8 cellular contexts compared by ENCODE assay signal in the genomic region with DNA sequence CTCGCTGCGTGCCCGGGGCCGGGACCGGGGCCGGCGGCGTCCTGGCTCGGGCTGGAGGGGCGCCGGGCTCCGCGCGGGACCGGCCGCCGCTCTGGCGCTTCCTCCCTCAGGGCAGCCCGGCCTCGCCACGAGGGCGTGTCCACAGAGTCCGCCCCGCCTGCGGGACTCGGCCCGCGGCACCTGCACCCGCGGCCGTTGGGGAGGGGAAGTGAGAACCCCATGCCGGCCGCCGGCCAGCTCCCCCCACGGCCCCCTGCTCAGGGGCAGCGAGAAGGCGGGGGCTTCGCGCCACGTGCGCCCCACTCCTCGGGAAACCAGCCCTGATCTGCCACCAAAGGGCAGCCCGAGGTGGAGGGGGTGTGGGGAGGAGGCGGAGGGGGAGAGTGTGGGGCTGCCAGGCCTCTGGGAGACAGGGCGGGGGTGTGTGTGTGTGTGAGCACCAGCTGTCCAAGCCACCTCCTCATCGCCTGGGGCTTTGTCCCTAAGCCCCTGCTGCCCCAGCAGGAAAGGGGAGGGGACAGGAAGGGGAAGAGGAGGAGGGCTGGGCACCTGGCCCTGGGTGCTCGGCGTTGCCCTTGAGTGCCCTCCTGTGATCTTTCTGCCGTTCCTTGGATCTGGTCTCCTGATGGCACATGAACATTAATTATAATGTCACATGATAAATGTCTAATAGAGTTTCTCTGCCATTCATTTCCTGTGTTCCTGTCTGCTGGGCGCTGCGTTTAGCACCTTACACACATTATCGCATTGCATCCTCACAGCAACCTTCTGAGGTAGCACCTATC. TPM values are rescaled to one million over a fixed set of nuclear protein-coding genes. Genes with fewer than 3 reads are reported as not detected.
DNase-seq lines count a peak whose midpoint lies in the region; ATAC-seq, FAIRE-seq and TF ChIP-seq lines count a peak whose summit lies in the region.

A gene with protein sequence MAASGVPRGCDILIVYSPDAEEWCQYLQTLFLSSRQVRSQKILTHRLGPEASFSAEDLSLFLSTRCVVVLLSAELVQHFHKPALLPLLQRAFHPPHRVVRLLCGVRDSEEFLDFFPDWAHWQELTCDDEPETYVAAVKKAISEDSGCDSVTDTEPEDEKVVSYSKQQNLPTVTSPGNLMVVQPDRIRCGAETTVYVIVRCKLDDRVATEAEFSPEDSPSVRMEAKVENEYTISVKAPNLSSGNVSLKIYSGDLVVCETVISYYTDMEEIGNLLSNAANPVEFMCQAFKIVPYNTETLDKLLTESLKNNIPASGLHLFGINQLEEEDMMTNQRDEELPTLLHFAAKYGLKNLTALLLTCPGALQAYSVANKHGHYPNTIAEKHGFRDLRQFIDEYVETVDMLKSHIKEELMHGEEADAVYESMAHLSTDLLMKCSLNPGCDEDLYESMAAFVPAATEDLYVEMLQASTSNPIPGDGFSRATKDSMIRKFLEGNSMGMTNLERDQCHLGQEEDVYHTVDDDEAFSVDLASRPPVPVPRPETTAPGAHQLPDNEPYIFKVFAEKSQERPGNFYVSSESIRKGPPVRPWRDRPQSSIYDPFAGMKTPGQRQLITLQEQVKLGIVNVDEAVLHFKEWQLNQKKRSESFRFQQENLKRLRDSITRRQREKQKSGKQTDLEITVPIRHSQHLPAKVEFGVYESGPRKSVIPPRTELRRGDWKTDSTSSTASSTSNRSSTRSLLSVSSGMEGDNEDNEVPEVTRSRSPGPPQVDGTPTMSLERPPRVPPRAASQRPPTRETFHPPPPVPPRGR (minus strand): TSS at position 93 of the 785 bp plus-strand sequence. CDS start 120 bp downstream, outside the sequence.

- no peak for FAIRE-seq in astrocyte (lab: Jason Lieb, UNC)
- FAIRE-seq in keratinocyte (lab: Jason Lieb, UNC) = peak; percentile 9

- CTCF ChIA-PET in SK-N-SH (lab: Yijun Ruan, JAX) = interaction anchor here (0.9 kb wide), 1 partner anchor 49 kb away, joined by 3 read pairs; no protein-coding TSS in a partner anchor

- H3K27me3 Mint-ChIP-seq in astrocyte (ENCODE audit: low read depth, unreplicated experiment) = peaks cover 45% of the 10 kb centered on the region

- no peak for TF ChIP-seq RAD21 in SK-N-SH (IDR thresholded peaks at IDR 0.05; ENCODE audit: low read length)

- peak within 1 kb of the TSS; percentile 91 for H3K4me3 Mint-ChIP-seq in astrocyte (ENCODE audit: unreplicated experiment)

- H2AFZ ChIP-seq in Karpas-422 (ENCODE audit: low read length) (no peak within 1 kb of the TSS), SK-N-SH (ENCODE audit: low read depth) (0 out of 2 replicates have a peak within 1 kb of the TSS, but pooled peaks have one; percentile 51), astrocyte (ENCODE audit: low read depth, low read length) (peak within 1 kb of the TSS; percentile 88), keratinocyte (ENCODE audit: control insufficient read depth, low read length) (no peak within 1 kb of the TSS)

- TF ChIP-seq EP300 in SK-N-SH (IDR thresholded peaks at IDR 0.05; ENCODE audit: borderline replicate concordance in 1 of 2, low read depth in 1 of 2, low read length in 1 of 2) = no peak; a peak in 1 of 4 replicates

- H4K20me1 ChIP-seq in Karpas-422 (ENCODE audit: insufficient read depth, low read depth, low read length) = peaks cover 11% of the 10 kb centered on the region; the same call in 1 of the 2 replicates
- no peaks in the 10 kb centered on the region for H4K20me1 ChIP-seq in SK-N-SH (ENCODE audit: insufficient read depth)
- no peaks in the 10 kb centered on the region for H4K20me1 ChIP-seq in astrocyte (ENCODE audit: insufficient read depth, low read length)
- no peaks in the 10 kb centered on the region for H4K20me1 ChIP-seq in keratinocyte (ENCODE audit: control insufficient read depth, extremely low read depth, insufficient read depth, low read length)

- H3K9me2 ChIP-seq in Karpas-422 (replicated peaks; ENCODE audit: insufficient read depth, low read length) (no peaks in the 10 kb centered on the region), SK-N-SH (no peaks in the 10 kb centered on the region)

- no peaks in the 10 kb centered on the region for H3K4me1 Mint-ChIP-seq in astrocyte (ENCODE audit: low read depth, unreplicated experiment)

- no peak for TF ChIP-seq CTCF in SK-N-SH (IDR thresholded peaks at IDR 0.05)
- TF ChIP-seq CTCF in astrocyte (IDR thresholded peaks at IDR 0.05; ENCODE audit: insufficient read depth, low read depth, low read length) = no peak
- no peak for TF ChIP-seq CTCF in keratinocyte (optimal IDR thresholded peaks at IDR 0.05 in 1 of 3, IDR thresholded peaks at IDR 0.05 in 1 of 3, conservative IDR thresholded peaks at IDR 0.05 in 1 of 3; ENCODE audit: extremely low read depth in 1 of 3, insufficient read depth in 2 of 3, low read length in 3 of 3)

- 40% methylated on average over 6 of the region's 52 CpGs for WGBS in SK-N-SH (ENCODE audit: low lambda C conversion rate)

- H3K4me2 ChIP-seq in Karpas-422 (ENCODE audit: low read depth, low read length, poor library complexity, severe bottlenecking) (peak within 1 kb of the TSS; percentile 82), SK-N-SH (peak within 1 kb of the TSS; percentile 88), astrocyte (ENCODE audit: low read length) (peak within 1 kb of the TSS; percentile 90), keratinocyte (ENCODE audit: control insufficient read depth, extremely low read depth, insufficient read depth, low read depth, low read length) (peak within 1 kb of the TSS; percentile 29)

- dilution Hi-C loops in keratinocyte (cut with MboI; ENCODE audit: extremely low pct_ligation_motif_present, low sequenced_read_pairs) = no loop called here

- H3K27me3 ChIP-seq in Karpas-422 (ENCODE audit: low read length) = no peaks in the 10 kb centered on the region
- H3K27me3 ChIP-seq in SK-N-SH (ENCODE audit: insufficient read depth) = peaks cover 18% of the 10 kb centered on the region
- peaks cover 18% of the 10 kb centered on the region for H3K27me3 ChIP-seq in astrocyte (ENCODE audit: insufficient read depth, low read length)
- peaks cover 20% of the 10 kb centered on the region for H3K27me3 ChIP-seq in keratinocyte (ENCODE audit: control insufficient read depth, extremely low read depth, insufficient read depth, low read length)

- H3F3A ChIP-seq in SK-N-SH (replicated peaks; ENCODE audit: insufficient read depth) = no peaks in the 10 kb centered on the region

- peak within 1 kb of the TSS; percentile 59 for H3K27ac Mint-ChIP-seq in astrocyte (ENCODE audit: unreplicated experiment)

- H3K79me2 ChIP-seq in Karpas-422 (ENCODE audit: low read length) = peaks cover 44% of the 10 kb centered on the region
- no peaks in the 10 kb centered on the region for H3K79me2 ChIP-seq in SK-N-SH (ENCODE audit: insufficient read depth)
- no peaks in the 10 kb centered on the region for H3K79me2 ChIP-seq in astrocyte (ENCODE audit: insufficient read depth, low read length)
- H3K79me2 ChIP-seq in keratinocyte (ENCODE audit: control insufficient read depth, insufficient read depth, low read length) = no peaks in the 10 kb centered on the region

- POLR2A ChIA-PET in SK-N-SH (lab: Yijun Ruan, JAX) = no interaction called here

- H3K4me3 ChIP-seq in Karpas-422 (ENCODE audit: low read length) (peak within 1 kb of the TSS; percentile 91), SK-N-SH (ENCODE audit: low read depth in 2 of 2, low read length in 1 of 2) (peak within 1 kb of the TSS; percentile 52 to 59), astrocyte (ENCODE audit: insufficient read depth, low read depth, low read length) (peak within 1 kb of the TSS; percentile 55), keratinocyte (ENCODE audit: control insufficient read depth in 2 of 3, extremely low read depth in 1 of 3, insufficient read depth in 2 of 3, low read depth in 1 of 3, low read length in 3 of 3) (peak within 1 kb of the TSS; percentile 23 to 35 (median 33))

- H3K9me1 ChIP-seq in keratinocyte (ENCODE audit: control insufficient read depth, extremely low read depth, insufficient read depth, low read length) = no peaks in the 10 kb centered on the region

- H3K9me3 ChIP-seq in Karpas-422 (ENCODE audit: low read length) (no peaks in the 10 kb centered on the region; the same call in 1 of the 2 replicates), SK-N-SH (no peaks in the 10 kb centered on the region), astrocyte (ENCODE audit: insufficient read depth, low read depth, low read length) (no peaks in the 10 kb centered on the region), keratinocyte (ENCODE audit: control insufficient read depth, low read depth, low read length) (no peaks in the 10 kb centered on the region)

- H3K27ac ChIP-seq in Karpas-422 (ENCODE audit: low read length) (peak within 1 kb of the TSS; percentile 98), SK-N-SH (ENCODE audit: low read depth in 2 of 2, low read length in 1 of 2) (peak within 1 kb of the TSS in 1 of 2 experiments; percentile 45; a peak in 2 of 4 replicates), astrocyte (ENCODE audit: low read depth, low read length) (no peak within 1 kb of the TSS), keratinocyte (ENCODE audit: control insufficient read depth, insufficient read depth, low read length) (no peak within 1 kb of the TSS)

- H3K9me3 Mint-ChIP-seq in astrocyte (ENCODE audit: unreplicated experiment) = no peaks in the 10 kb centered on the region

- H3K36me3 ChIP-seq in Karpas-422 (ENCODE audit: insufficient read depth, low read length) = peaks cover 10% of the 10 kb centered on the region
- no peaks in the 10 kb centered on the region for H3K36me3 ChIP-seq in SK-N-SH (replicated peaks in 1 of 2; ENCODE audit: control insufficient read depth in 1 of 2, insufficient read depth in 2 of 2, low read length in 1 of 2)
- H3K36me3 ChIP-seq in astrocyte (ENCODE audit: insufficient read depth, low read length) = no peaks in the 10 kb centered on the region
- no peaks in the 10 kb centered on the region for H3K36me3 ChIP-seq in keratinocyte (ENCODE audit: control insufficient read depth in 2 of 2, extremely low read depth in 1 of 2, insufficient read depth in 2 of 2, low read length in 2 of 2)

- H3K36me3 Mint-ChIP-seq in astrocyte (ENCODE audit: low read depth, unreplicated experiment) = peaks cover 4% of the 10 kb centered on the region

- H3K4me1 ChIP-seq in Karpas-422 (ENCODE audit: low read length) (peaks cover 38% of the 10 kb centered on the region), SK-N-SH (ENCODE audit: control insufficient read depth in 1 of 2, insufficient read depth in 2 of 2, low read depth in 1 of 2, low read length in 1 of 2) (peaks cover 0 to 8% of the 10 kb centered on the region in 2 experiments; a peak in 1 of 4 replicates), astrocyte (ENCODE audit: insufficient read depth, low read length) (peaks cover 2% of the 10 kb centered on the region), keratinocyte (ENCODE audit: control insufficient read depth, extremely low read depth, insufficient read depth, low read length) (no peaks in the 10 kb centered on the region)

- H3K9ac ChIP-seq in Karpas-422 (ENCODE audit: low read length) = peak within 1 kb of the TSS; percentile 97
- no peak within 1 kb of the TSS for H3K9ac ChIP-seq in SK-N-SH
- H3K9ac ChIP-seq in astrocyte (ENCODE audit: low read length) = peak within 1 kb of the TSS; percentile 22
- H3K9ac ChIP-seq in keratinocyte (ENCODE audit: control insufficient read depth, extremely low read depth, insufficient read depth, low read length) = no peak within 1 kb of the TSS

- peak; percentile 20 for DNase-seq in DMS79 (lab: John Stamatoyannopoulos, UW)
- DNase-seq in Karpas-422 = peak; percentile 87
- DNase-seq in SK-N-SH = peak; percentile 88
- DNase-seq in astrocyte (ENCODE audit: low read depth) = no peak
- DNase-seq in keratinocyte (ENCODE audit: low read depth, low spot score) = no peak
- DNase-seq in stimulated activated CD4-positive, alpha-beta T cell treated with anti-CD3 and anti-CD28 coated beads, Interleukin-15, amount 100 ng/mL, for 48 hours (ENCODE audit: low read depth in 2 of 2) = peak; percentile 1 to 17
- DNase-seq in KG1 (lab: John Stamatoyannopoulos, UW) = no peak

- peak; percentile 51 for ATAC-seq in GM21619 (IDR thresholded peaks at IDR 0.05; ENCODE audit: unreplicated experiment)

RNA-seq across cellular contexts. Expression of the gene that starts here (rescaled TPM):
- 131 and 162 TPM in 2 replicates for total RNA-seq in Karpas-422 (2014; rRNA removed; shearing (Covaris generic); ENCODE audit: low replicate concordance)
- polyA plus RNA-seq in SK-N-SH (2012; rRNA removed) = 0.07 and 0.08 TPM in 2 replicates
- 0.06 and 0.17 TPM in 2 replicates for polyA plus RNA-seq in SK-N-SH (2012; cell fraction: cytosol; rRNA removed)
- polyA plus RNA-seq in SK-N-SH (2012; cell fraction: nucleus; rRNA removed) = 0.02 TPM in 2 replicates
- 6.7 and 9.3 TPM in 2 replicates for total RNA-seq in astrocyte
- polyA plus RNA-seq in keratinocyte = 0.02 to 0.09 TPM in 2 of 3 replicates, not detected in the other
- not detected for polyA plus RNA-seq in keratinocyte (2011; ENCODE audit: low read depth)
- polyA plus RNA-seq in keratinocyte (2011; cell fraction: cytosol; rRNA removed) = not detected in 2 replicates
- polyA plus RNA-seq in keratinocyte (2011; cell fraction: nucleus; rRNA removed) = not detected in 2 replicates
- polyA plus RNA-seq in keratinocyte (2012; ENCODE audit: low replicate concordance) = not detected in 2 replicates
- not detected in 3 replicates for polyA minus RNA-seq in keratinocyte
- polyA minus RNA-seq in keratinocyte (2011; cell fraction: cytosol; rRNA and poly(A)+ RNA removed) = not detected
- not detected in 2 replicates for polyA minus RNA-seq in keratinocyte (2011; cell fraction: nucleus; rRNA and poly(A)+ RNA removed)

Comparison
In these comparisons a context has a peak if more than half of its experiments do, and no peak if none do; other contexts are left out.
1. RNA of the gene that starts here (total RNA-seq): 131 to 162 TPM in Karpas-422; 6.7 to 9.3 TPM in astrocyte; every median in the first group is over 10 times any median in the second.
2. Peak in DNase-seq, H3K4me3 ChIP-seq and H3K4me2 ChIP-seq in SK-N-SH; RNA of the gene not detected or under 1 TPM.
3. DNase-seq: peak in DMS79 (single experiment), Karpas-422 (single experiment) and stimulated activated CD4-positive, alpha-beta T cell treated with anti-CD3 and anti-CD28 coated beads, Interleukin-15, amount 100 ng/mL, for 48 hours (2 of 2); none in astrocyte (single experiment), keratinocyte (single experiment) and KG1 (single experiment).
4. H2AFZ ChIP-seq: peak in SK-N-SH (single experiment) and astrocyte (single experiment); none in Karpas-422 (single experiment) and keratinocyte (single experiment).
5. H3K4me2 ChIP-seq: peak in every context shown above with its lines; median percentile 90 in astrocyte; 88 in SK-N-SH; 82 in Karpas-422; 29 in keratinocyte.
6. H3K4me3 ChIP-seq: peak in every context shown above with its lines; median percentile 91 in Karpas-422; 56 in SK-N-SH; 55 in astrocyte; 33 in keratinocyte.
7. H3K9ac ChIP-seq: peak in Karpas-422 (single experiment) and astrocyte (single experiment); none in SK-N-SH (single experiment) and keratinocyte (single experiment).